In the genomic region with DNA sequence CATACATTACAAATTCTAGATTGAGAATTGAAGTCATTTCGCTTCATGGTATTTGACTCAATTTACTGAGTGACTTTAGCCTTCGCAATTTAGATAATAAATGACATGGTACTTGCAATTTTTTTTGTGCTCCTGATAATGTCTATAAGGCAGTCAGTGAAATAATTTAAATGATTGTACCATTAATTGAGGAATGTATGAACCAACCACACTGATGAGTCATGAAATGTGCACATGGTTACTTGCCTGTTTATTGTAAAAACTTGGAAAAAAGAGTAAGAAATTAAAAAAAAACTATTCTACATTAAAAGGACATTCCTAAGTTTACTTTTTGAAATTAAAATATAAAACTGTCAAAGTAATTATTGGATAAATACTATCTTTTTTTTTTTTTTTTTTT, we compare ENCODE assay signal across 20 cellular contexts. TPM values are rescaled to one million over a fixed set of nuclear protein-coding genes. Genes with fewer than 3 reads are reported as not detected.
DNase-seq lines count a peak whose midpoint lies in the region; ATAC-seq and TF ChIP-seq lines count a peak whose summit lies in the region.
"Had no signal": no experiment of that assay in that cellular context is flagged by ENCODE, and none has a peak within 500 bp of the region (broad histone marks: within the 10 kb centered on the region; RNA-seq: fewer than 3 reads in every experiment).

No MANE protein-coding gene starts in this region.

- H3K4me1 ChIP-seq in RWPE2 (ENCODE audit: insufficient read depth, poor library complexity, severe bottlenecking) (peaks cover 30% of the 10 kb centered on the region), fibroblast of lung (ENCODE audit: control insufficient read depth, extremely low read depth, insufficient read depth, low read length) (no peaks in the 10 kb centered on the region)
- H3K4me1 ChIP-seq: body of pancreas, esophagus squamous epithelium, lower lobe of right lung, SJCRH30, thyroid gland had no signal

- no peak overlapping the region for H3K4me2 ChIP-seq in fibroblast of lung (ENCODE audit: extremely low read depth, insufficient read depth, low read length)

- no peaks in the 10 kb centered on the region for H3K36me3 ChIP-seq in RWPE2 (ENCODE audit: low read depth)
- no peaks in the 10 kb centered on the region for H3K36me3 ChIP-seq in fibroblast of lung (ENCODE audit: control insufficient read depth, insufficient read depth, low read length)
- H3K36me3 ChIP-seq: lower lobe of right lung, SJCRH30, thyroid gland had no signal

- ATAC-seq in RWPE2 (ENCODE audit: low read depth), result peak; percentile 80; the same call in 2 of the 3 replicates
- ATAC-seq: body of pancreas; lower lobe of right lung; stimulated activated effector memory CD8-positive, alpha-beta T cell treated with anti-CD3 and anti-CD28 coated beads, Interleukin-12 subunit alpha, Interleukin-12 subunit beta, amount 100 ng/mL, for 72 hours had no signal

- DNase-seq in EL (peak; percentile 68), RWPE2 (ENCODE audit: low spot score) (no peak), fibroblast of lung (ENCODE audit: low read depth in 2 of 2) (peak; percentile 65 to 82), retinal pigment epithelial cell (ENCODE audit: low read depth) (peak; percentile 16), OCI-M2 (lab: John Stamatoyannopoulos, UW; ENCODE audit: unreplicated experiment) (no peak), AML-193 (lab: John Stamatoyannopoulos, UW) (no peak), NCI-H2171 treated with DMSO at 0.1 percent for 48 hours (lab: John Stamatoyannopoulos, UW) (no peak)
- DNase-seq: activated gamma-delta T cell treated with Interleukin-2 at 50 U/mL for 16 hours; body of pancreas; CD4-positive, alpha-beta memory T cell; DMS79 treated with DMSO at 0.1 percent for 48 hours; esophagus squamous epithelium; lower lobe of right lung; naive B cell; NCI-H1436 treated with DMSO at 0.1 percent for 48 hours; NCI-H446; SJCRH30; T-helper 9 cell; thyroid gland had no signal

- no peaks in the 10 kb centered on the region for H3K79me2 ChIP-seq in fibroblast of lung (ENCODE audit: control insufficient read depth, insufficient read depth, low read length)

- H3K27me3 ChIP-seq in RWPE2 (ENCODE audit: insufficient read depth, poor library complexity, severe bottlenecking), result no peaks in the 10 kb centered on the region
- H3K27me3 ChIP-seq in fibroblast of lung (ENCODE audit: control insufficient read depth, insufficient read depth, low read length), result no peaks in the 10 kb centered on the region
- H3K27me3 ChIP-seq: esophagus squamous epithelium, SJCRH30, thyroid gland had no signal

- H3K27ac ChIP-seq in RWPE2 (ENCODE audit: poor library complexity, severe bottlenecking), result peak overlapping the region; percentile 36
- H3K27ac ChIP-seq in fibroblast of lung (ENCODE audit: insufficient read depth, low read length), result no peak overlapping the region
- H3K27ac ChIP-seq: body of pancreas, esophagus squamous epithelium, lower lobe of right lung, SJCRH30, thyroid gland had no signal

- H3K9me3 ChIP-seq in RWPE2 (ENCODE audit: severe bottlenecking) (no peaks in the 10 kb centered on the region), fibroblast of lung (ENCODE audit: control insufficient read depth, insufficient read depth, low read depth, low read length) (no peaks in the 10 kb centered on the region)
- H3K9me3 ChIP-seq: body of pancreas, esophagus squamous epithelium, SJCRH30, thyroid gland had no signal

- TF ChIP-seq CTCF in RWPE2 (IDR thresholded peaks at IDR 0.05; ENCODE audit: poor library complexity, severe bottlenecking) (no peak), fibroblast of lung (conservative IDR thresholded peaks at IDR 0.05 in 1 of 2, IDR thresholded peaks at IDR 0.05 in 1 of 2; ENCODE audit: low read depth in 1 of 2, low read length in 2 of 2) (no peak), retinal pigment epithelial cell (conservative IDR thresholded peaks at IDR 0.05; ENCODE audit: low read depth, low read length) (no peak)

- no peak overlapping the region for H3K9ac ChIP-seq in fibroblast of lung (ENCODE audit: insufficient read depth, low read length)

- no peak overlapping the region for H2AFZ ChIP-seq in fibroblast of lung (ENCODE audit: low read length)

- no peaks in the 10 kb centered on the region for H4K20me1 ChIP-seq in fibroblast of lung (ENCODE audit: control insufficient read depth, extremely low read depth, insufficient read depth, low read length)

- H3K4me3 ChIP-seq in RWPE2 (ENCODE audit: severe bottlenecking) (no peak overlapping the region), fibroblast of lung (replicated peaks in 1 of 4; ENCODE audit: control extremely low read depth in 1 of 4, insufficient read depth in 1 of 4, low read depth in 3 of 4, low read length in 4 of 4) (no peak overlapping the region), retinal pigment epithelial cell (ENCODE audit: low read length) (no peak overlapping the region)
- H3K4me3 ChIP-seq: body of pancreas, esophagus squamous epithelium, lower lobe of right lung, SJCRH30, thyroid gland had no signal

RNA-seq across cellular contexts. Expression of a gene that starts 43.3 kb away (rescaled TPM):
- total RNA-seq in fibroblast of lung, result 14.6 and 19.2 TPM in 2 replicates
- polyA plus RNA-seq in fibroblast of lung, result 11.2 and 13.3 TPM in 2 replicates
- 8.6 and 9.7 TPM in 2 replicates for polyA plus RNA-seq in fibroblast of lung (2012)
- 2.6 and 3.1 TPM in 2 replicates for polyA minus RNA-seq in fibroblast of lung (ENCODE audit: low replicate concordance)

RNA-seq across cellular contexts. Expression of a gene that starts 43.4 kb away (rescaled TPM):
- under 0.01 and 0.17 TPM in 2 replicates for total RNA-seq in fibroblast of lung
- 0.02 and 0.05 TPM in 2 replicates for polyA plus RNA-seq in fibroblast of lung
- polyA plus RNA-seq in fibroblast of lung (2012), result not detected in 2 replicates
- polyA minus RNA-seq in fibroblast of lung (ENCODE audit: low replicate concordance), result not detected in 2 replicates
- total RNA-seq: esophagus squamous epithelium had no signal

Comparison
In these comparisons a context has a peak if more than half of its experiments do, and no peak if none do; other contexts are left out.
1. DNase-seq: peak in EL (single experiment), fibroblast of lung (2 of 2) and retinal pigment epithelial cell (single experiment); none in RWPE2 (single experiment), OCI-M2 (single experiment), AML-193 (0 of 2) and NCI-H2171 treated with DMSO at 0.1 percent for 48 hours (single experiment).